In the genomic region with DNA sequence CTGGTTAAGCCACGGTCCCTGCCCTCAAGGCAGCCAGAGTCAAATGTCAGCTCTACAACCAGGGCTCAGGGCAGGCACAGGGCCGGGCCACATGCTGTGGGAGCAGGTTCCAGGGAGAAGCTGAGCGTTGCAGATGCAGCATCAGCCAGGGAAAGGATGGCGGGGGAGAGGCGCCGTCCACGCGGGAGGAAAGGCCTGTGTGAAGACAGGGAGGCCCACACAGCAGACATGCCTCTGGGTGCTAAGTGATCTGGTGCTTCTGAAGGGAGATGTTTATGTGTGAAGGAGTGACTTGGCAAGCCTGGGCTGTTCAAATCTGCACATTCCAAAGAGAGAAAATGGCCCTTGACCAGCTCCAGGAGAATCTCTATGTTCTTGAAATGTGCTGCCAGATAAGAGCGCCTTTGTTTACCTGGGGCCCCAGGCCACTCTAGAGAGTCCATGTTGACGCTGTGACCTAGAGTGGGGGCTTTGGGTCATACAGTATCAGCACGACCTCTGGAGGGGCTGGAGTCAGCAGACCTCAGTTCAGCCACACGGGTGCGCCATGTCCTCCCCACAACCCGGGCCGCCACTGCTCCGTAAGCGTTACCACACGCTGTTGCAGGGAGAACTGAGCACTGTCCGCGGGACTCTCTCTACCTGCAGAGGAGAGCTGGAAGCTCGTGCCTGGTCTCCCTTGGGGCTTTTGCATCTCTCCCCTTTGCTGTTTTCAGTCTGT, we compare ENCODE assay signal across 14 cellular contexts. TPM values are rescaled to one million over a fixed set of nuclear protein-coding genes. Genes with fewer than 3 reads are reported as not detected.
DNase-seq lines count a peak whose midpoint lies in the region; ATAC-seq and TF ChIP-seq lines count a peak whose summit lies in the region.
"Had no signal": no experiment of that assay in that cellular context is flagged by ENCODE, and none has a peak within 500 bp of the region (broad histone marks: within the 10 kb centered on the region; RNA-seq: fewer than 3 reads in every experiment).

No MANE protein-coding gene starts in this region.

- no peak overlapping the region for H3K18ac ChIP-seq in neuronal stem cell (ENCODE audit: low read length)

- peaks cover 3 to 29% (median 11%) of the 10 kb centered on the region in 5 experiments for H3K9me3 Mint-ChIP-seq in brain

- peaks cover 26% of the 10 kb centered on the region for H3K79me1 ChIP-seq in neuronal stem cell (ENCODE audit: low read depth, low read length)

- no peak overlapping the region for H3K4me3 Mint-ChIP-seq in brain

- no peak overlapping the region for H3K14ac ChIP-seq in neuronal stem cell (ENCODE audit: low read length)

- peak; percentile 15 for TF ChIP-seq POLR2A in GM19193 (IDR thresholded peaks at IDR 0.05; ENCODE audit: extremely low read depth, insufficient read depth, insufficient read length)

- no peak overlapping the region for H4K8ac ChIP-seq in neuronal stem cell (ENCODE audit: low read depth, low read length)

- H3K36me3 Mint-ChIP-seq in brain, result peaks cover 84% of the 10 kb centered on the region

- no peak overlapping the region for H2BK15ac ChIP-seq in neuronal stem cell (ENCODE audit: low read length)

- no peaks in the 10 kb centered on the region for H3K27me3 Mint-ChIP-seq in brain

- no CpG with 5 or more reads among the region's 21 CpGs for WGBS in neuronal stem cell (ENCODE audit: extremely low coverage in 2 of 2, insufficient read length in 2 of 2, insufficient replicate concordance in 1 of 2), 2 donors

- no peak overlapping the region for H2BK5ac ChIP-seq in neuronal stem cell (ENCODE audit: low read length)

- no peak overlapping the region for H2AK5ac ChIP-seq in neuronal stem cell (ENCODE audit: low read depth, low read length)

- no peak overlapping the region for H3K4me3 ChIP-seq in neuronal stem cell (ENCODE audit: low read length in 2 of 2)
- H3K4me3 ChIP-seq: SK-N-MC, skin epidermis had no signal

- H2AFZ ChIP-seq in neuronal stem cell (ENCODE audit: low read length), result no peak overlapping the region

- TF ChIP-seq CTCF in brain (conservative IDR thresholded peaks at IDR 0.05), result no peak

- H3K23ac ChIP-seq in neuronal stem cell (ENCODE audit: low read depth, low read length, poor library complexity), result peak overlapping the region; percentile 26

- no peak overlapping the region for H3K27ac ChIP-seq in neuronal stem cell (replicated peaks; ENCODE audit: low read length)
- H3K27ac ChIP-seq: epithelial cell of prostate, SK-N-MC had no signal

- H4K91ac ChIP-seq in neuronal stem cell (ENCODE audit: low read depth, low read length, poor library complexity), result no peak overlapping the region

- no peak overlapping the region for H2BK12ac ChIP-seq in neuronal stem cell (ENCODE audit: low read length)

- H3K27ac Mint-ChIP-seq in brain, result peak overlapping the region in 3 of 5 experiments; percentile 33 to 42 (median 41)

- no peak overlapping the region for H3K4me2 ChIP-seq in neuronal stem cell (ENCODE audit: insufficient read depth, low read length, poor library complexity, severe bottlenecking)

- no peak for ATAC-seq in HG03097 (IDR thresholded peaks at IDR 0.05; ENCODE audit: low FRiP score, unreplicated experiment)

- H3K4ac ChIP-seq in neuronal stem cell (ENCODE audit: low read length), result no peak overlapping the region

- peaks cover 5 to 7% of the 10 kb centered on the region in 2 donors for H3K9me3 ChIP-seq in neuronal stem cell (replicated peaks in 1 of 2; ENCODE audit: control insufficient read depth in 2 of 2, insufficient read depth in 1 of 2, low read depth in 1 of 2, low read length in 2 of 2)

- peaks cover 54 to 93% of the 10 kb centered on the region in 2 donors for H3K36me3 ChIP-seq in neuronal stem cell (replicated peaks in 1 of 2; ENCODE audit: control insufficient read depth in 2 of 2, insufficient read depth in 2 of 2, low read length in 2 of 2)

- no peak overlapping the region for H2BK120ac ChIP-seq in neuronal stem cell (ENCODE audit: low read depth, low read length)

- peaks cover 0 to 2% of the 10 kb centered on the region in 2 donors for H3K4me1 ChIP-seq in neuronal stem cell (ENCODE audit: control insufficient read depth in 2 of 2, insufficient read depth in 1 of 2, low read depth in 1 of 2, low read length in 2 of 2)

- peaks cover 8% of the 10 kb centered on the region for H3K4me1 Mint-ChIP-seq in brain

- no peaks in the 10 kb centered on the region for H3K27me3 ChIP-seq in neuronal stem cell (ENCODE audit: control insufficient read depth in 3 of 3, insufficient read depth in 3 of 3, low read depth in 1 of 3, low read length in 3 of 3)

- peak; percentile 38 for DNase-seq in D341Med (ENCODE audit: low spot score)
- no peak for DNase-seq in neuronal stem cell (ENCODE audit: low spot score)
- DNase-seq in NCI-H128 (lab: John Stamatoyannopoulos, UW; ENCODE audit: unreplicated experiment), result no peak
- no peak for DNase-seq in T1000 (lab: John Stamatoyannopoulos, UW)
- DNase-seq in cerebellar cortex (ENCODE audit: low spot score), result no peak
- DNase-seq: midbrain, NCI-H1436 treated with DMSO at 0.1 percent for 48 hours, NCI-H82 had no signal

- H3K9ac ChIP-seq in neuronal stem cell (ENCODE audit: low read depth, low read length, poor library complexity), result peak overlapping the region; percentile 47

RNA-seq across cellular contexts. Expression of gene ATF5, which starts 15.9 kb away (rescaled TPM):
- polyA plus RNA-seq in brain (ENCODE audit: insufficient read depth, low read depth, low replicate concordance), result 409 TPM
- 7.5 TPM for polyA plus RNA-seq in neuronal stem cell (2013, experiment 1 of 2)
- 7.7 TPM for polyA plus RNA-seq in neuronal stem cell (2013, experiment 2 of 2)

RNA-seq across cellular contexts. Expression of gene NUP62, which starts 16.2 kb away (rescaled TPM):
- polyA plus RNA-seq in brain (ENCODE audit: insufficient read depth, low read depth, low replicate concordance), result 95.1 TPM
- 69.0 TPM for polyA plus RNA-seq in neuronal stem cell (2013, experiment 1 of 2)
- polyA plus RNA-seq in neuronal stem cell (2013, experiment 2 of 2), result 72.2 TPM

RNA-seq across cellular contexts. Expression of gene IL4I1, which starts 16.4 kb away (rescaled TPM):
- not detected for polyA plus RNA-seq in brain (ENCODE audit: insufficient read depth, low read depth, low replicate concordance)
- polyA plus RNA-seq in neuronal stem cell (2013, experiment 1 of 2), result 0.28 TPM
- 0.26 TPM for polyA plus RNA-seq in neuronal stem cell (2013, experiment 2 of 2)

RNA-seq across cellular contexts. Expression of gene TBC1D17, which starts 35.6 kb away (rescaled TPM):
- 77.4 TPM for polyA plus RNA-seq in brain (ENCODE audit: insufficient read depth, low read depth, low replicate concordance)
- 29.5 TPM for polyA plus RNA-seq in neuronal stem cell (2013, experiment 1 of 2)
- polyA plus RNA-seq in neuronal stem cell (2013, experiment 2 of 2), result 29.9 TPM

RNA-seq across cellular contexts. Expression of gene AKT1S1, which starts 36.0 kb away (rescaled TPM):
- 58.8 TPM for polyA plus RNA-seq in brain (ENCODE audit: insufficient read depth, low read depth, low replicate concordance)
- polyA plus RNA-seq in neuronal stem cell (2013, experiment 1 of 2), result 45.3 TPM
- polyA plus RNA-seq in neuronal stem cell (2013, experiment 2 of 2), result 42.9 TPM
